1 cellular context compared by ENCODE assay signal in the genomic region with DNA sequence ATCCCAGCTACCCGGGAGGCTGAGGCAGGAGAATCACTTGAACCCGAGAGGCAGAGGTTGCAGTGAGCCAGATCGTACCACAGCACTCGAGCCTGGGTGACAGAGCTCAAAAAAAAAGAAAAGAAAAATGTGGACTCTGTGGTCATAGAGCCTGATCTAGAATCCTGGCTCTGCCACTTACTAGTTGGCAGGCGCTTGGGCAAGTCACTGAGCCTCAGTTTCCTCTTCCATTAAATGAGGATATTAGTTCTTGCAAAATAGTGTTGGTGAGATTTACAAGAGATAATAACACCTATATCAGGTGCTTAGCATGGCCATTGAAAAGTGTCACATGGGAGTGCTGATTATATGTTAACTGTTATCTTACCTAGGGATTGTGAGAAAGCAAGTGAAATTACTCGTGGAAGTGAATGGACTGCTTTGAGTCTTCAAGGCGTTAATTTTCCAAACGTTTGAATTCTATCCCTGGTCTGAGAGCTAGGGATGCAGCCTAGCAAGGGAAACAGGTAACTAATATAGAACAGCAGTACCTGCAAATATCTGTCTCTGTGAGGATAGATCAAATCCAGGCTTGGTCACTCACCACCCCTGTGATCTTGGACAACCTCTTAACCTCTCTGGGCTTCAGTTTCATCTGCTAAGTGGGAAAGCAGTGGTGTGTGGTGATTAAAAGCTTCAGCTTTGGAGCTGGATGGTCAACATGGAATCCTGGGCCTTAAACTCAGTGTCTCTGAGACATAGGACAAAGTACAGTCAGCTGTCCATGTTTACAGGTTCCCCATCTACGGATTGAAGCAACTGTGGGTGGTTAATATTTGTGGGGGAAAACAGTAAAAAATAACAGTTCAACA.
TF ChIP-seq lines count a peak whose summit lies in the region.

No MANE protein-coding gene starts in this region.

TF ChIP-seq in HepG2, 621 proteins besides CTCF, POLR2A, EP300 and RAD21 (continued from another document):
- TF ChIP-seq, protein P1, sequence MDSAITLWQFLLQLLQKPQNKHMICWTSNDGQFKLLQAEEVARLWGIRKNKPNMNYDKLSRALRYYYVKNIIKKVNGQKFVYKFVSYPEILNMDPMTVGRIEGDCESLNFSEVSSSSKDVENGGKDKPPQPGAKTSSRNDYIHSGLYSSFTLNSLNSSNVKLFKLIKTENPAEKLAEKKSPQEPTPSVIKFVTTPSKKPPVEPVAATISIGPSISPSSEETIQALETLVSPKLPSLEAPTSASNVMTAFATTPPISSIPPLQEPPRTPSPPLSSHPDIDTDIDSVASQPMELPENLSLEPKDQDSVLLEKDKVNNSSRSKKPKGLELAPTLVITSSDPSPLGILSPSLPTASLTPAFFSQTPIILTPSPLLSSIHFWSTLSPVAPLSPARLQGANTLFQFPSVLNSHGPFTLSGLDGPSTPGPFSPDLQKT (CRISPR knock-in tag; IDR thresholded peaks at IDR 0.05; ENCODE audit: borderline replicate concordance): no peak
- TF ChIP-seq ZNF652 (CRISPR knock-in tag; IDR thresholded peaks at IDR 0.05; ENCODE audit: borderline replicate concordance, low read depth) (0 out of 2 replicates have a peak, but pooled peaks have one; percentile 24), PHF20 (CRISPR knock-in tag; IDR thresholded peaks at IDR 0.05) (no peak), ZNF790 (CRISPR knock-in tag; IDR thresholded peaks at IDR 0.05; ENCODE audit: borderline replicate concordance) (no peak), ZNF615 (CRISPR knock-in tag; IDR thresholded peaks at IDR 0.05; ENCODE audit: borderline replicate concordance) (0 out of 2 replicates have a peak, but pooled peaks have one; percentile 35), PPARG (CRISPR knock-in tag; conservative IDR thresholded peaks at IDR 0.05) (no peak), TRIM24 (CRISPR knock-in tag; IDR thresholded peaks at IDR 0.05) (no peak)
- TF ChIP-seq, protein P2, sequence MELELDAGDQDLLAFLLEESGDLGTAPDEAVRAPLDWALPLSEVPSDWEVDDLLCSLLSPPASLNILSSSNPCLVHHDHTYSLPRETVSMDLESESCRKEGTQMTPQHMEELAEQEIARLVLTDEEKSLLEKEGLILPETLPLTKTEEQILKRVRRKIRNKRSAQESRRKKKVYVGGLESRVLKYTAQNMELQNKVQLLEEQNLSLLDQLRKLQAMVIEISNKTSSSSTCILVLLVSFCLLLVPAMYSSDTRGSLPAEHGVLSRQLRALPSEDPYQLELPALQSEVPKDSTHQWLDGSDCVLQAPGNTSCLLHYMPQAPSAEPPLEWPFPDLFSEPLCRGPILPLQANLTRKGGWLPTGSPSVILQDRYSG (CRISPR knock-in tag; IDR thresholded peaks at IDR 0.05): no peak
- TF ChIP-seq, protein P3, sequence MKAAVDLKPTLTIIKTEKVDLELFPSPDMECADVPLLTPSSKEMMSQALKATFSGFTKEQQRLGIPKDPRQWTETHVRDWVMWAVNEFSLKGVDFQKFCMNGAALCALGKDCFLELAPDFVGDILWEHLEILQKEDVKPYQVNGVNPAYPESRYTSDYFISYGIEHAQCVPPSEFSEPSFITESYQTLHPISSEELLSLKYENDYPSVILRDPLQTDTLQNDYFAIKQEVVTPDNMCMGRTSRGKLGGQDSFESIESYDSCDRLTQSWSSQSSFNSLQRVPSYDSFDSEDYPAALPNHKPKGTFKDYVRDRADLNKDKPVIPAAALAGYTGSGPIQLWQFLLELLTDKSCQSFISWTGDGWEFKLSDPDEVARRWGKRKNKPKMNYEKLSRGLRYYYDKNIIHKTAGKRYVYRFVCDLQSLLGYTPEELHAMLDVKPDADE (CRISPR knock-in tag; IDR thresholded peaks at IDR 0.05): no peak
